Comparison of ENCODE assay signal across 11 cellular contexts in genomic region chr16:85460252-85460982, GRCh38.
DNase-seq lines count a peak whose midpoint lies in the region; ATAC-seq and TF ChIP-seq lines count a peak whose summit lies in the region.
"Had no signal": no experiment of that assay in that cellular context is flagged by ENCODE, and none has a peak within 500 bp of the region (broad histone marks: within the 10 kb centered on the region; RNA-seq: fewer than 3 reads in every experiment).

No MANE protein-coding gene starts in this region.

- no peak overlapping the region for H2BK5ac ChIP-seq in H9 (ENCODE audit: insufficient read length, low read length)

- H3K56ac ChIP-seq in H9 (ENCODE audit: insufficient read length, low read depth, low read length) = no peak overlapping the region

- H3K4me1 Mint-ChIP-seq in H9 (peaks cover 36 to 56% of the 10 kb centered on the region in 2 experiments), osteocyte (ENCODE audit: unreplicated experiment) (peaks cover 35% of the 10 kb centered on the region)
- peaks cover 2% of the 10 kb centered on the region for H3K4me1 Mint-ChIP-seq in T-helper 2 cell treated with Interferon-gamma antibody and Interleukin-4, amounts not matched to agents 5 μg/mL and 100 μg/mL, for 36 hours (ENCODE audit: low read depth)

- peak overlapping the region; percentile 44; the same call in 1 of the 2 replicates for H3K14ac ChIP-seq in H9 (ENCODE audit: insufficient read depth, low read length)

- H3K9me3 Mint-ChIP-seq in H9 (no peaks in the 10 kb centered on the region), osteocyte (ENCODE audit: unreplicated experiment) (no peaks in the 10 kb centered on the region)
- no peaks in the 10 kb centered on the region for H3K9me3 Mint-ChIP-seq in T-helper 2 cell treated with Interferon-gamma antibody and Interleukin-4, amounts not matched to agents 5 μg/mL and 100 μg/mL, for 36 hours
- H3K9me3 Mint-ChIP-seq: activated CD4-positive, alpha-beta T cell treated with anti-CD3 and anti-CD28 coated beads, Interleukin-2, amount 10 ng/mL, durations not matched to agents 7 days and 5 days had no signal

- peaks cover 4% of the 10 kb centered on the region; the same call in 1 of the 2 replicates for H3K27me3 ChIP-seq in H9 (ENCODE audit: insufficient read depth, low read length)
- H3K27me3 ChIP-seq in SJCRH30 = no peaks in the 10 kb centered on the region
- no peaks in the 10 kb centered on the region for H3K27me3 ChIP-seq in skeletal muscle tissue (ENCODE audit: control insufficient read depth in 3 of 3, insufficient read depth in 3 of 3, low read length in 3 of 3)

- no peak overlapping the region for H4K5ac ChIP-seq in H9 (ENCODE audit: insufficient read length, low read depth, low read length)

- no peak overlapping the region for H2BK20ac ChIP-seq in H9 (ENCODE audit: low read depth, low read length, poor library complexity, severe bottlenecking)

- H3K4me1 ChIP-seq in H9 (ENCODE audit: insufficient read depth, low read length) (peaks cover 8% of the 10 kb centered on the region), SJCRH30 (peaks cover 24% of the 10 kb centered on the region), skeletal muscle tissue (ENCODE audit: control insufficient read depth in 3 of 3, insufficient read depth in 3 of 3, low read length in 3 of 3) (peaks cover 41 to 59% (median 51%) of the 10 kb centered on the region in 3 donors)

- H3K36me3 Mint-ChIP-seq in H9 (ENCODE audit: insufficient read depth in 1 of 3, low read depth in 3 of 3) (no peaks in the 10 kb centered on the region), osteocyte (ENCODE audit: unreplicated experiment) (no peaks in the 10 kb centered on the region)
- no peaks in the 10 kb centered on the region for H3K36me3 Mint-ChIP-seq in T-helper 2 cell treated with Interferon-gamma antibody and Interleukin-4, amounts not matched to agents 5 μg/mL and 100 μg/mL, for 36 hours (ENCODE audit: low read depth)

- H3K23me2 ChIP-seq in H9 (ENCODE audit: insufficient read length, low read depth, low read length, poor library complexity, severe bottlenecking) = peaks cover 8% of the 10 kb centered on the region

- H4K20me1 ChIP-seq in H9 (ENCODE audit: control insufficient read depth, insufficient read depth, insufficient read length) = no peaks in the 10 kb centered on the region

- peak overlapping the region; percentile 14 to 45; a peak in 4 of 5 replicates for H3K4me3 Mint-ChIP-seq in H9
- no peak overlapping the region for H3K4me3 Mint-ChIP-seq in T-helper 2 cell treated with Interferon-gamma antibody and Interleukin-4, amounts not matched to agents 5 μg/mL and 100 μg/mL, for 36 hours
- H3K4me3 Mint-ChIP-seq in osteocyte (ENCODE audit: unreplicated experiment) = no peak overlapping the region
- H3K4me3 Mint-ChIP-seq: activated CD4-positive, alpha-beta T cell treated with anti-CD3 and anti-CD28 coated beads, Interleukin-2, amount 10 ng/mL, durations not matched to agents 7 days and 5 days had no signal

- H3K9ac ChIP-seq in H9 (ENCODE audit: extremely low read depth, insufficient read length, low read length) (no peak overlapping the region), skeletal muscle tissue (ENCODE audit: low read depth in 1 of 3, low read length in 3 of 3) (peak overlapping the region in 1 of 3 donors; percentile 8)

- WGBS in H9 (ENCODE audit: extremely low coverage, insufficient read length, low lambda C conversion rate) = no CpG with 5 or more reads among the region's 22 CpGs

- H3K27ac Mint-ChIP-seq in H9 = peak overlapping the region in 2 of 3 experiments; percentile 42 to 53; a peak in 5 of 7 replicates
- no peak overlapping the region for H3K27ac Mint-ChIP-seq in T-helper 2 cell treated with Interferon-gamma antibody and Interleukin-4, amounts not matched to agents 5 μg/mL and 100 μg/mL, for 36 hours
- H3K27ac Mint-ChIP-seq in osteocyte (ENCODE audit: unreplicated experiment) = no peak overlapping the region
- H3K27ac Mint-ChIP-seq: activated CD4-positive, alpha-beta T cell treated with anti-CD3 and anti-CD28 coated beads, Interleukin-2, amount 10 ng/mL, durations not matched to agents 7 days and 5 days had no signal

- no peak overlapping the region for H3K4ac ChIP-seq in H9 (ENCODE audit: low read depth, low read length)

- H2AK5ac ChIP-seq in H9 (ENCODE audit: insufficient read length, low read length) = no peak overlapping the region

- H3K4me3 ChIP-seq in SJCRH30 (no peak overlapping the region), iPS-18c (ENCODE audit: insufficient read depth, low read depth, low read length) (0 out of 2 replicates have a peak overlapping the region, but pooled peaks have one; percentile 1), skeletal muscle tissue (ENCODE audit: low read length in 3 of 3) (no peak overlapping the region)

- no peak overlapping the region for H4K91ac ChIP-seq in H9 (ENCODE audit: insufficient read length, low read depth, low read length)

- H3K23ac ChIP-seq in H9 (ENCODE audit: insufficient read length, low read depth, low read length) = no peak overlapping the region

- no peak overlapping the region for H2BK120ac ChIP-seq in H9 (ENCODE audit: low read depth, low read length, poor library complexity, severe bottlenecking)

- no peak overlapping the region for H3K18ac ChIP-seq in H9 (ENCODE audit: insufficient read length, low read depth, low read length)

- H4K8ac ChIP-seq in H9 (replicated peaks; ENCODE audit: insufficient read length, low read depth, low read length) = no peak overlapping the region

- no peak overlapping the region for H2BK12ac ChIP-seq in H9 (ENCODE audit: insufficient read length, low read depth, low read length)

- ATAC-seq in GM19035 (IDR thresholded peaks at IDR 0.05; ENCODE audit: unreplicated experiment) = no peak

- H3K79me2 ChIP-seq in H9 (ENCODE audit: insufficient read depth, low read length) = no peaks in the 10 kb centered on the region

- H2AFZ ChIP-seq in H9 (ENCODE audit: low read length) = no peak overlapping the region

- H3K27me3 Mint-ChIP-seq in H9 (ENCODE audit: low read depth) = peaks cover 88% of the 10 kb centered on the region
- H3K27me3 Mint-ChIP-seq in T-helper 2 cell treated with Interferon-gamma antibody and Interleukin-4, amounts not matched to agents 5 μg/mL and 100 μg/mL, for 36 hours (ENCODE audit: low read depth) = peaks cover 29% of the 10 kb centered on the region
- peaks cover 2% of the 10 kb centered on the region for H3K27me3 Mint-ChIP-seq in osteocyte (ENCODE audit: unreplicated experiment)

- no peak; the same call in 2 of the 3 replicates for TF ChIP-seq CTCF in H9 (conservative IDR thresholded peaks at IDR 0.05)
- no peak for TF ChIP-seq CTCF in osteocyte (IDR thresholded peaks at IDR 0.05)

- peak overlapping the region; percentile 4 for H3K4me2 ChIP-seq in H9 (ENCODE audit: insufficient read depth, insufficient read length, low read length)

- no peaks in the 10 kb centered on the region for H3K79me1 ChIP-seq in H9 (ENCODE audit: insufficient read depth, low read depth, low read length, poor library complexity, severe bottlenecking)

- DNase-seq in H9 = no peak
- DNase-seq in SJCRH30 = peak; percentile 46 to 61
- no peak for DNase-seq in T-helper 2 cell treated with Interferon-gamma antibody and Interleukin-4, amounts not matched to agents 5 μg/mL and 100 μg/mL, for 36 hours (ENCODE audit: low spot score)
- DNase-seq in osteocyte (ENCODE audit: extremely low spot score, unreplicated experiment) = no peak
- no peak for DNase-seq in activated CD4-positive, alpha-beta T cell treated with anti-CD3 and anti-CD28 coated beads, Interleukin-2, amount 50 U/mL, for 4 hours
- DNase-seq: activated CD4-positive, alpha-beta T cell treated with anti-CD3 and anti-CD28 coated beads, Interleukin-2, amount 10 ng/mL, durations not matched to agents 7 days and 5 days; GOT3; SIG-M5 had no signal

- no peak overlapping the region for H3T11ph ChIP-seq in H9 (ENCODE audit: low read length)

- no peak overlapping the region for H2BK15ac ChIP-seq in H9 (ENCODE audit: low read depth, low read length)

- H3K36me3 ChIP-seq in SJCRH30 (no peaks in the 10 kb centered on the region), skeletal muscle tissue (ENCODE audit: control insufficient read depth in 3 of 3, insufficient read depth in 3 of 3, low read length in 3 of 3) (no peaks in the 10 kb centered on the region)

- H3K9me3 ChIP-seq in H9 (ENCODE audit: control insufficient read depth, low read depth, low read length) = no peaks in the 10 kb centered on the region
- H3K9me3 ChIP-seq in SJCRH30 (replicated peaks) = no peaks in the 10 kb centered on the region
- no peaks in the 10 kb centered on the region for H3K9me3 ChIP-seq in iPS-18c (ENCODE audit: control insufficient read depth, insufficient read depth, low read length)
- H3K9me3 ChIP-seq in skeletal muscle tissue (ENCODE audit: control insufficient read depth in 3 of 3, low read length in 3 of 3) = no peaks in the 10 kb centered on the region

- H3K27ac ChIP-seq in H9 (ENCODE audit: insufficient read length, low read depth, low read length) = no peak overlapping the region
- H3K27ac ChIP-seq in SJCRH30 = peak overlapping the region; percentile 44; the same call in 1 of the 2 replicates
- peak overlapping the region; percentile 47 for H3K27ac ChIP-seq in skeletal muscle tissue (ENCODE audit: low read depth, low read length)

Comparison
In these comparisons a context has a peak if more than half of its experiments do, and no peak if none do; other contexts are left out.
1. DNase-seq: peak in SJCRH30 (2 of 2); none in H9 (single experiment), T-helper 2 cell treated with Interferon-gamma antibody and Interleukin-4, amounts not matched to agents 5 μg/mL and 100 μg/mL, for 36 hours (single experiment), osteocyte (single experiment) and activated CD4-positive, alpha-beta T cell treated with anti-CD3 and anti-CD28 coated beads, Interleukin-2, amount 50 U/mL, for 4 hours (0 of 2).
2. H3K27ac Mint-ChIP-seq: peak in H9 (2 of 3); none in T-helper 2 cell treated with Interferon-gamma antibody and Interleukin-4, amounts not matched to agents 5 μg/mL and 100 μg/mL, for 36 hours (single experiment) and osteocyte (single experiment).
3. H3K4me3 Mint-ChIP-seq: peak in H9 (2 of 2); none in T-helper 2 cell treated with Interferon-gamma antibody and Interleukin-4, amounts not matched to agents 5 μg/mL and 100 μg/mL, for 36 hours (single experiment) and osteocyte (single experiment).